ENCODE assay signal across 8 cellular contexts in the genomic region with DNA sequence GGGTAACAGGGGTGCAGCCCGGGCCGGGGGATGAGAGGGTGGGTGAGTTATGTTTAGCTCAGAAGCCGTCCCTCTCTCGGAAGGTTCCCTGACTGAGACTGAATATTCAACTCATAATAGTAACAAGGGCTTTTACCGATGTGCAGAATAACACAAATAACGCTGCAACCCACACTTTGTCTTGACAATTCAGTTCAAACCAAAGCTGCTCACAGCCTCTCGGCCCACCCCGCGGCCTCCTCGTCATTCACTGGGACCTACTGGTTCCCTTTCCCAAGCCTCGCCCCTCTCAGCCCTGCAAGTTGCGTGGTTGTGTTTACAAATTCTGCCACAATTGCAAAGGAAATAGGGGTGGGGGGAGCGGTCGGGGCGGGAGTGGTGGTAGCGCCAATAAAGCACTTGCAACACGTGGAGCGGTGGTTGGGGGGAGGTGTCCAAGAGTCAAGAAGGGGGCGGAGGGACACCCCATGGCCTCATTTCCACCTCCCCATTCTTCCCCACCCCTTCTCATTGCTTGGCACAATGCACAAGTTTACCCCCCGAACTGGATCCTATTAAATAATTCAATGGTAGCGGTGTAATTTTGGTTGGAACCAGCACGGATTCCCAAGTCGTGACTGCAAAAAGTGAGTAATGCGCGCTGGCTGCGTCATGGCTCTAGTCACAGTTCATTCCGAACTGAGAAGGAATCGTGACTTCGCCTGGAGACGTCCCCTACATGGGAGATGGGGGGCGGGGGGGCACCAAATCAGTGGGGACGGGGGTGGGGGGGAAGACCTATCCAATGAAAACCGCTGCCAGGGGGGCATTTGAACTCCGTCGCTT.
DNase-seq lines count a peak whose midpoint lies in the region; ATAC-seq and TF ChIP-seq lines count a peak whose summit lies in the region.

No MANE protein-coding gene starts in this region.

- H3K4me1 Mint-ChIP-seq in Calu3 (ENCODE audit: low read depth, unreplicated experiment), result peaks cover 21% of the 10 kb centered on the region
- H3K4me1 Mint-ChIP-seq in osteocyte (ENCODE audit: unreplicated experiment), result peaks cover 50% of the 10 kb centered on the region

- TF ChIP-seq CTCF in Calu3 (IDR thresholded peaks at IDR 0.05; ENCODE audit: unreplicated experiment) (no peak), osteocyte (IDR thresholded peaks at IDR 0.05) (no peak)

- H3K4me3 Mint-ChIP-seq in Calu3 (ENCODE audit: low read depth, unreplicated experiment), result peak overlapping the region; percentile 70
- H3K4me3 Mint-ChIP-seq in osteocyte (ENCODE audit: unreplicated experiment), result peak overlapping the region; percentile 63

- H3K4me3 ChIP-seq in duodenal mucosa (ENCODE audit: low read depth in 1 of 2, low read length in 2 of 2), result peak overlapping the region; percentile 65 to 71

- H3K27ac ChIP-seq in duodenal mucosa (ENCODE audit: low read depth, low read length), result no peak overlapping the region

- H3K27me3 Mint-ChIP-seq in Calu3 (ENCODE audit: unreplicated experiment) (peaks cover 100% of the 10 kb centered on the region), osteocyte (ENCODE audit: unreplicated experiment) (peaks cover 95% of the 10 kb centered on the region)

- no peak overlapping the region for H3K27ac Mint-ChIP-seq in Calu3 (ENCODE audit: unreplicated experiment)
- H3K27ac Mint-ChIP-seq in osteocyte (ENCODE audit: unreplicated experiment), result no peak overlapping the region

- peaks cover 16% of the 10 kb centered on the region for H3K36me3 Mint-ChIP-seq in Calu3 (ENCODE audit: insufficient read depth, unreplicated experiment)
- H3K36me3 Mint-ChIP-seq in osteocyte (ENCODE audit: unreplicated experiment), result no peaks in the 10 kb centered on the region

- H3K4me1 ChIP-seq in duodenal mucosa (ENCODE audit: control insufficient read depth in 1 of 2, insufficient read depth in 2 of 2, low read length in 2 of 2), result peaks cover 4 to 11% of the 10 kb centered on the region in 2 donors

- H3K9me3 Mint-ChIP-seq in Calu3 (ENCODE audit: low read depth, unreplicated experiment) (no peaks in the 10 kb centered on the region), osteocyte (ENCODE audit: unreplicated experiment) (no peaks in the 10 kb centered on the region)

- H3K36me3 ChIP-seq in duodenal mucosa (ENCODE audit: control insufficient read depth in 1 of 2, insufficient read depth in 2 of 2, low read length in 2 of 2), result no peaks in the 10 kb centered on the region

- DNase-seq in Calu3 (no peak), NCI-H226 (peak; percentile 48), osteocyte (ENCODE audit: extremely low spot score, unreplicated experiment) (peak; percentile 75), activated gamma-delta T cell treated with Interleukin-2 at 50 U/mL for 16 hours (no peak)

- BruUV-seq in Calu3 (replicated peaks; lab: Mats Ljungman, UMichigan), result no TSS peak

- intact Hi-C loops in Calu3 (cut with micrococcal nuclease; ENCODE audit: unreplicated experiment), result no loop called here

- no peaks in the 10 kb centered on the region for H3K9me3 ChIP-seq in duodenal mucosa (ENCODE audit: control insufficient read depth in 1 of 2, low read length in 2 of 2)

- ATAC-seq in HG03571 (IDR thresholded peaks at IDR 0.05; ENCODE audit: unreplicated experiment) (no peak), GM19397 (IDR thresholded peaks at IDR 0.05; ENCODE audit: unreplicated experiment) (no peak), GM21737 (IDR thresholded peaks at IDR 0.05; ENCODE audit: unreplicated experiment) (no peak)

- H3K27me3 ChIP-seq in duodenal mucosa (ENCODE audit: control insufficient read depth in 1 of 2, insufficient read depth in 2 of 2, low read length in 2 of 2), result peaks cover 94 to 96% of the 10 kb centered on the region in 2 donors

- H3K9ac ChIP-seq in duodenal mucosa (ENCODE audit: low read depth in 1 of 2, low read length in 2 of 2), result no peak overlapping the region

- CTCF ChIA-PET in Calu3 (lab: Charles Lee), result interaction anchor here (0.6 to 0.9 kb wide), 5 partner anchors 17 to 1471 kb away, joined by 3 to 6 read pairs (median 5); no protein-coding TSS in a partner anchor

Comparison
In these comparisons a context has a peak if more than half of its experiments do, and no peak if none do; other contexts are left out.
1. DNase-seq: peak in NCI-H226 (single experiment) and osteocyte (single experiment); none in Calu3 (single experiment) and activated gamma-delta T cell treated with Interleukin-2 at 50 U/mL for 16 hours (single experiment).